ENCODE assay signal across 8 cellular contexts in the genomic region with DNA sequence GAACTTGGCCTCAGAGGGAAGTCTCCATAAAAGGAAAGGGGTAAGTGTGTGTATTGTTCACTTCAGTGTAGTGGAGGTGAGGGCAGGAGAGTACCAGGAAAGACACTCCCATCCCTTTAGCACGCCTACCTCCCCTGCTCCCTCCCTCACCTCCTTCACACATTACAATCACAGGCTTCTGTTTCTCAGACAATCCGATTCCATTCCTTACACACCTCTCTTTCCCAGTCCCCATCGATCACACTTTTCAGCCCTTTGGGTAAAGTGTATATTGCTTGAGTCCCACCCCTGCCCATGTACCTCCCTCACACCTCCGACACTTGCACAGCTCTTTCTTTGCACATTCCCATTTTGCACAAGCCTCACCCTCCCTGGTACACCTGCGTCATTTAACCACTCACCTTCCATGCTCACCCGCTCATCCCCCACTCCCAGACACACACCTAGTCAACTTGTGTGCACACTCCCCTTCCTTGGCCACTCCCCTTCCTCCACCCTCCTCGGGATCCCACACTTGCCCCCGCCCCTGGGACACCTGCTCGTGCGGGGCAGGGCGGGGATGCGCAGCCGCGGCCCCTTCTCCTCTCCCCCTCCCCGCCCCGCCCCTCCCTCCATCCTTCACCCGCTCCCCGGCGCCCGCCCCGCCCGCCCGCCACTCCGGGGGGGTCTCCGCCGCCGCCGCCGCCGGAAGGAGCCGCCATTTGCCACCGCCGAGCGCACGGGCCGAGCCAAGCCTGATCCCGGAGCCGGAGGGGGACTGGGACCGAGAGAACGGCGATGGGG.
DNase-seq lines count a peak whose midpoint lies in the region; ATAC-seq and TF ChIP-seq lines count a peak whose summit lies in the region.

A gene with protein sequence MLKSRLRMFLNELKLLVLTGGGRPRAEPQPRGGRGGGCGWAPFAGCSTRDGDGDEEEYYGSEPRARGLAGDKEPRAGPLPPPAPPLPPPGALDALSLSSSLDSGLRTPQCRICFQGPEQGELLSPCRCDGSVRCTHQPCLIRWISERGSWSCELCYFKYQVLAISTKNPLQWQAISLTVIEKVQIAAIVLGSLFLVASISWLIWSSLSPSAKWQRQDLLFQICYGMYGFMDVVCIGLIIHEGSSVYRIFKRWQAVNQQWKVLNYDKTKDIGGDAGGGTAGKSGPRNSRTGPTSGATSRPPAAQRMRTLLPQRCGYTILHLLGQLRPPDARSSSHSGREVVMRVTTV (plus strand): TSS at position 693 of the 783 bp plus-strand sequence. CDS start 426 bp downstream, outside the sequence.

- no peak for TF ChIP-seq CTCF in HFF-Myc (IDR thresholded peaks at IDR 0.05; ENCODE audit: low read depth, low read length, missing control alignments)
- no peak for TF ChIP-seq CTCF in astrocyte of the spinal cord (IDR thresholded peaks at IDR 0.05; ENCODE audit: low read depth, low read length)

- ATAC-seq in GM19397 (IDR thresholded peaks at IDR 0.05; ENCODE audit: unreplicated experiment): no peak

- DNase-seq in ELR (ENCODE audit: low read depth) (peak; percentile 51), HFF-Myc (ENCODE audit: extremely low read depth, low read depth) (no peak), NCI-H146 treated with DMSO at 0.1 percent for 48 hours (lab: John Stamatoyannopoulos, UW; ENCODE audit: unreplicated experiment) (peak; percentile 88), T-helper 9 cell (peak; percentile 81), astrocyte of the spinal cord (ENCODE audit: low read depth, low spot score) (no peak), iPS-NIHi11 (ENCODE audit: low spot score) (peak; percentile 78)
- DNase-seq in stimulated activated CD4-positive, alpha-beta T cell treated with anti-CD3 and anti-CD28 coated beads, Interleukin-12 subunit alpha, Interleukin-12 subunit beta, amount 100 ng/mL, for 4 hours: peak; percentile 83

- H3K4me3 ChIP-seq in HFF-Myc (replicated peaks; ENCODE audit: low read depth, low read length): peak within 1 kb of the TSS; percentile 47
- peak within 1 kb of the TSS; percentile 46 for H3K4me3 ChIP-seq in astrocyte of the spinal cord (ENCODE audit: low read depth, low read length)

- in situ Hi-C loops in astrocyte of the spinal cord (cut with HindIII; ENCODE audit: low sequenced_read_pairs): no loop called here

Comparison
In these comparisons a context has a peak if more than half of its experiments do, and no peak if none do; other contexts are left out.
1. DNase-seq: peak in ELR (single experiment), NCI-H146 treated with DMSO at 0.1 percent for 48 hours (single experiment), T-helper 9 cell (single experiment), iPS-NIHi11 (single experiment) and stimulated activated CD4-positive, alpha-beta T cell treated with anti-CD3 and anti-CD28 coated beads, Interleukin-12 subunit alpha, Interleukin-12 subunit beta, amount 100 ng/mL, for 4 hours (single experiment); none in HFF-Myc (single experiment) and astrocyte of the spinal cord (single experiment).